Comparison of ENCODE assay signal across 24 cellular contexts in the genomic region with DNA sequence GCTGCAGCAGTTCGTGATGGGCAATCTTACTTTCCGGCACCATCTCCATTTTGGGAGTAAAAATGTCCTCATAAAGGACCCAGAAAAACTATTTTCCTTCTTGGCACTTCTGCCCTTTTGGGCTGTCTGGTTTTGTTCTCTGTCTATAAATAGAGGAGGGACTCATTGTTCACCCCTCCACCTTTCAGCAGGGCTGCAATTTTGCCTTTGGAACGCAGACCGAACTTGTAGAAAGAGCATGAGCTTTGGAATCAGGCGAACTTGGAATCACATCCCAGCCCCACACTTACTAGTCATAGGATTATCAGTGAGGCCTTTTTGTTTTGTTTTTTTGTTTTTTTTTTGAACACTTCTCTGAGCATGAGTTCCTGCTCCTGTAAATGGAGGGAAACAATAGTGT.
"Had no signal": no experiment of that assay in that cellular context is flagged by ENCODE, and none has a peak within 500 bp of the region (broad histone marks: within the 10 kb centered on the region; RNA-seq: fewer than 3 reads in every experiment).

No MANE protein-coding gene starts in this region.

- H3K9me3 ChIP-seq: body of pancreas, neutrophil, sigmoid colon, spleen, thyroid gland had no signal

- H3K4me3 ChIP-seq: body of pancreas, dorsolateral prefrontal cortex, sigmoid colon, spleen, thyroid gland had no signal

- H3K4me1 ChIP-seq: body of pancreas had no signal

- H3K4me1 Mint-ChIP-seq: activated B cell treated with CpG ODN at 0.5 μM for 24 hours; activated CD4-positive, alpha-beta memory T cell treated with anti-CD3 and anti-CD28 coated beads, Interleukin-2, amount 10 ng/mL, durations not matched to agents 7 days and 5 days; activated naive CD8-positive, alpha-beta T cell treated with anti-CD3 and anti-CD28 coated beads, Interleukin-2, amount 10 ng/mL, durations not matched to agents 7 days and 5 days; activated T-helper 17 cell treated with anti-CD3 and anti-CD28 coated beads, Interleukin-2, amount 50 U/mL, for 72 hours; immature natural killer cell; naive thymus-derived CD8-positive, alpha-beta T cell; T-cell had no signal

- H3K27ac Mint-ChIP-seq: activated B cell treated with CpG ODN at 0.5 μM for 24 hours; activated CD4-positive, alpha-beta memory T cell treated with anti-CD3 and anti-CD28 coated beads, Interleukin-2, amount 10 ng/mL, durations not matched to agents 7 days and 5 days; activated naive CD8-positive, alpha-beta T cell treated with anti-CD3 and anti-CD28 coated beads, Interleukin-2, amount 10 ng/mL, durations not matched to agents 7 days and 5 days; activated T-helper 17 cell treated with anti-CD3 and anti-CD28 coated beads, Interleukin-2, amount 50 U/mL, for 72 hours; immature natural killer cell; naive thymus-derived CD8-positive, alpha-beta T cell; stimulated activated naive B cell treated with anti-CD40 and anti-IgM and Interleukin-4, amounts not matched to agents 10 μg/mL and 1 μg/mL and 100 μg/mL, for 72 hours; T-cell had no signal

- H3K36me3 ChIP-seq: neutrophil, sigmoid colon, spleen, thyroid gland had no signal

- H3K36me3 Mint-ChIP-seq: activated naive CD8-positive, alpha-beta T cell treated with anti-CD3 and anti-CD28 coated beads, Interleukin-2, amount 10 ng/mL, durations not matched to agents 7 days and 5 days; naive thymus-derived CD8-positive, alpha-beta T cell; stimulated activated naive B cell treated with anti-CD40 and anti-IgM and Interleukin-4, amounts not matched to agents 10 μg/mL and 1 μg/mL and 100 μg/mL, for 72 hours; T-cell had no signal

- ATAC-seq: activated T-helper 17 cell treated with anti-CD3 and anti-CD28 coated beads, Interleukin-2, amount 50 U/mL, for 72 hours; body of pancreas; naive thymus-derived CD8-positive, alpha-beta T cell; SK-N-SH treated with all-trans-retinoic acid at 6 μM for 48 hours; stimulated activated naive B cell treated with anti-CD40 and anti-IgM and Interleukin-4, amounts not matched to agents 10 μg/mL and 1 μg/mL and 100 μg/mL, for 72 hours; T-cell had no signal

- H3K4me3 Mint-ChIP-seq: activated B cell treated with CpG ODN at 0.5 μM for 24 hours; activated CD4-positive, alpha-beta memory T cell treated with anti-CD3 and anti-CD28 coated beads, Interleukin-2, amount 10 ng/mL, durations not matched to agents 7 days and 5 days; activated naive CD8-positive, alpha-beta T cell treated with anti-CD3 and anti-CD28 coated beads, Interleukin-2, amount 10 ng/mL, durations not matched to agents 7 days and 5 days; activated T-helper 17 cell treated with anti-CD3 and anti-CD28 coated beads, Interleukin-2, amount 50 U/mL, for 72 hours; immature natural killer cell; naive thymus-derived CD8-positive, alpha-beta T cell; stimulated activated naive B cell treated with anti-CD40 and anti-IgM and Interleukin-4, amounts not matched to agents 10 μg/mL and 1 μg/mL and 100 μg/mL, for 72 hours; T-cell had no signal

- H3K27me3 Mint-ChIP-seq: activated B cell treated with CpG ODN at 0.5 μM for 24 hours had no signal

- DNase-seq: activated B cell treated with CpG ODN at 0.5 μM for 24 hours; activated CD4-positive, alpha-beta memory T cell treated with anti-CD3 and anti-CD28 coated beads, Interleukin-2, amount 10 ng/mL, durations not matched to agents 7 days and 5 days; activated CD4-positive, alpha-beta T cell treated with anti-CD3 and anti-CD28 coated beads for 48 hours; activated naive CD4-positive, alpha-beta T cell; activated naive CD8-positive, alpha-beta T cell treated with anti-CD3 and anti-CD28 coated beads, Interleukin-2, amount 10 ng/mL, durations not matched to agents 7 days and 5 days; activated T-cell treated with anti-CD3 and anti-CD28 coated beads, Interleukin-2, amount 50 U/mL, for 1 hour; amygdala; body of pancreas; central memory CD4-positive, alpha-beta T cell; dorsolateral prefrontal cortex; foreskin melanocyte; head of caudate nucleus; immature natural killer cell; kidney glomerular epithelial cell; naive thymus-derived CD8-positive, alpha-beta T cell; sigmoid colon; spleen; stimulated activated naive B cell treated with anti-CD40 and anti-IgM and Interleukin-4, amounts not matched to agents 10 μg/mL and 1 μg/mL and 100 μg/mL, for 72 hours; T-cell; T-helper 9 cell; thyroid gland had no signal

- H3K9me3 Mint-ChIP-seq: activated B cell treated with CpG ODN at 0.5 μM for 24 hours; activated CD4-positive, alpha-beta memory T cell treated with anti-CD3 and anti-CD28 coated beads, Interleukin-2, amount 10 ng/mL, durations not matched to agents 7 days and 5 days; activated naive CD8-positive, alpha-beta T cell treated with anti-CD3 and anti-CD28 coated beads, Interleukin-2, amount 10 ng/mL, durations not matched to agents 7 days and 5 days; activated T-helper 17 cell treated with anti-CD3 and anti-CD28 coated beads, Interleukin-2, amount 50 U/mL, for 72 hours; immature natural killer cell; naive thymus-derived CD8-positive, alpha-beta T cell; T-cell had no signal

- H3K27me3 ChIP-seq: body of pancreas, neutrophil, sigmoid colon, spleen, thyroid gland had no signal

- H3K27ac ChIP-seq: body of pancreas, dorsolateral prefrontal cortex, neutrophil, spleen, thyroid gland had no signal
